Comparison of ENCODE assay signal across 2 cellular contexts in the genomic region with DNA sequence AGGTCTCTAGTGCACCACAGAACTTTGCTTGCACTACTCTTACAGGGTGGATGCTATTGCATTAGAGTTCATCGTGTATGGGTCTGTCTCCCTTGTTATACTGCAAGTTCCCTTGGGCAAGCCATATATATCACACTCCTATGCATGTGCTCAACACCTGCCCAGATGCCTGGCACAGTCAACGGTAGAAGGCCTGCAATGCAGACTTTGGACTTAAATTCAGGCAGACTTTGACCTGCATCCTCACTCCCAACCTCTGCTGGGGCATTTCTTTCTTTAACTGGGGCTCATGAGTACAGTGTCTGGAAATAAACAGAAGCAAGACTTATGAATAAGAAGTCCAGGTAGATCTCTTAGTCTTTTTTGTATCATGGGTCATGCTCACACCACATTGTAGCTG.
TF ChIP-seq lines count a peak whose summit lies in the region.

No MANE protein-coding gene starts in this region.

TF ChIP-seq in liver, 16 proteins besides CTCF, POLR2A, EP300 and RAD21 (continued from another document):
- TF ChIP-seq SP1 (IDR thresholded peaks at IDR 0.05) = peak; percentile 31
TF ChIP-seq in liver: peak in this region for 4.

TF ChIP-seq in HepG2, 621 proteins besides CTCF, POLR2A, EP300 and RAD21 (continued from another document):
- TF ChIP-seq, protein P1, sequence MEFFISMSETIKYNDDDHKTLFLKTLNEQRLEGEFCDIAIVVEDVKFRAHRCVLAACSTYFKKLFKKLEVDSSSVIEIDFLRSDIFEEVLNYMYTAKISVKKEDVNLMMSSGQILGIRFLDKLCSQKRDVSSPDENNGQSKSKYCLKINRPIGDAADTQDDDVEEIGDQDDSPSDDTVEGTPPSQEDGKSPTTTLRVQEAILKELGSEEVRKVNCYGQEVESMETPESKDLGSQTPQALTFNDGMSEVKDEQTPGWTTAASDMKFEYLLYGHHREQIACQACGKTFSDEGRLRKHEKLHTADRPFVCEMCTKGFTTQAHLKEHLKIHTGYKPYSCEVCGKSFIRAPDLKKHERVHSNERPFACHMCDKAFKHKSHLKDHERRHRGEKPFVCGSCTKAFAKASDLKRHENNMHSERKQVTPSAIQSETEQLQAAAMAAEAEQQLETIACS (CRISPR knock-in tag; IDR thresholded peaks at IDR 0.05) = no peak
- TF ChIP-seq ZNF484 (CRISPR knock-in tag; IDR thresholded peaks at IDR 0.05; ENCODE audit: borderline replicate concordance, low read depth) (no peak), ZNF513 (CRISPR knock-in tag; conservative IDR thresholded peaks at IDR 0.05) (no peak), MAF1 (CRISPR knock-in tag; IDR thresholded peaks at IDR 0.05; ENCODE audit: borderline replicate concordance) (no peak), SSRP1 (CRISPR knock-in tag; IDR thresholded peaks at IDR 0.05) (no peak)
- TF ChIP-seq, protein P2, sequence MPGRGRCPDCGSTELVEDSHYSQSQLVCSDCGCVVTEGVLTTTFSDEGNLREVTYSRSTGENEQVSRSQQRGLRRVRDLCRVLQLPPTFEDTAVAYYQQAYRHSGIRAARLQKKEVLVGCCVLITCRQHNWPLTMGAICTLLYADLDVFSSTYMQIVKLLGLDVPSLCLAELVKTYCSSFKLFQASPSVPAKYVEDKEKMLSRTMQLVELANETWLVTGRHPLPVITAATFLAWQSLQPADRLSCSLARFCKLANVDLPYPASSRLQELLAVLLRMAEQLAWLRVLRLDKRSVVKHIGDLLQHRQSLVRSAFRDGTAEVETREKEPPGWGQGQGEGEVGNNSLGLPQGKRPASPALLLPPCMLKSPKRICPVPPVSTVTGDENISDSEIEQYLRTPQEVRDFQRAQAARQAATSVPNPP (CRISPR knock-in tag; IDR thresholded peaks at IDR 0.05) = no peak
